Comparison of ENCODE assay signal across 17 cellular contexts in the genomic region with DNA sequence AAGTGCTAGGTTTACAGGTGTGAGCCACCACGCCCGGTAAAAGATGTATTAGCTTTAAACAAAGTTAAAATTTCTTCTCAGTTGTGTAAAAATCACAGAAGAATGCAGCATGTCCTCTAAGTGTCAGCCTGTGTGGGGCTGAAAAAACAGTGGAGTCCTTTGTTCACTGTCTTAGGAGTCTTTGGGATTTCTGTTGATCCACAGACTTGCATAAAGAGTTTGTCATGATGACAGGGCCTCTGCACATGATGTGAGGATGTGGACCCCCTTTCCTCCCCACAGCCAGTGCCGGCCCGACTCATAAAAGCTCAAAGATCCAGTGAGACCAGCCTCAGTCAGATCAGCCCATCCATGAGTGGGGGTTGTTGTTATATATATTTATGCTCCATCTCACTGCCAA. TPM values are rescaled to one million over a fixed set of nuclear protein-coding genes. Genes with fewer than 3 reads are reported as not detected.
DNase-seq lines count a peak whose midpoint lies in the region; ATAC-seq and TF ChIP-seq lines count a peak whose summit lies in the region.
"Had no signal": no experiment of that assay in that cellular context is flagged by ENCODE, and none has a peak within 500 bp of the region (broad histone marks: within the 10 kb centered on the region; RNA-seq: fewer than 3 reads in every experiment).

No MANE protein-coding gene starts in this region.

- DNase-seq in foreskin melanocyte: peak; percentile 54
- DNase-seq in pons (ENCODE audit: low spot score): peak; percentile 87
- DNase-seq in activated CD8-positive, alpha-beta memory T cell treated with anti-CD3 and anti-CD28 coated beads for 24 hours: no peak
- no peak for DNase-seq in A172 (ENCODE audit: low spot score)
- no peak for DNase-seq in osteocyte (ENCODE audit: extremely low spot score, unreplicated experiment)
- DNase-seq: BE2C; CD8-positive, alpha-beta T cell; COR-L47; DND-41; GDM1; GOT3; H9; IMR-90 had no signal

- H3K36me3 Mint-ChIP-seq in osteocyte (ENCODE audit: unreplicated experiment): peaks cover 5% of the 10 kb centered on the region
- H3K36me3 Mint-ChIP-seq: CD8-positive, alpha-beta T cell had no signal

- no peak for ATAC-seq in HG02623 (IDR thresholded peaks at IDR 0.05; ENCODE audit: unreplicated experiment)
- ATAC-seq: CD8-positive, alpha-beta T cell had no signal

- H3K4me1 Mint-ChIP-seq in osteocyte (ENCODE audit: unreplicated experiment): peaks cover 1% of the 10 kb centered on the region
- H3K4me1 Mint-ChIP-seq: H9 had no signal

- H3K27ac ChIP-seq in angular gyrus (ENCODE audit: low read depth, low read length): peak overlapping the region; percentile 24
- H3K27ac ChIP-seq: C4-2B had no signal

- peaks cover 28% of the 10 kb centered on the region for H3K27me3 Mint-ChIP-seq in osteocyte (ENCODE audit: unreplicated experiment)

- H3K27ac Mint-ChIP-seq in osteocyte (ENCODE audit: unreplicated experiment): no peak overlapping the region
- H3K27ac Mint-ChIP-seq: CD8-positive, alpha-beta T cell; H9 had no signal

- peaks cover 14% of the 10 kb centered on the region for H3K9me3 Mint-ChIP-seq in osteocyte (ENCODE audit: unreplicated experiment)

- H3K4me3 Mint-ChIP-seq in osteocyte (ENCODE audit: unreplicated experiment): no peak overlapping the region
- H3K4me3 Mint-ChIP-seq: CD8-positive, alpha-beta T cell; H9 had no signal

- no peak for TF ChIP-seq CTCF in osteocyte (IDR thresholded peaks at IDR 0.05)

RNA-seq across cellular contexts. Expression of a gene that starts 49.0 kb away (rescaled TPM):
- total RNA-seq in A172 (2014; rRNA removed; shearing (Covaris generic)): 0.40 TPM in 1 of 2 replicates, not detected in the other
- 0.34 TPM in 1 of 2 replicates, not detected in the other for total RNA-seq in osteocyte
- total RNA-seq: CD8-positive, alpha-beta T cell; H9; HT-29; IMR-90 had no signal

Comparison
In these comparisons a context has a peak if more than half of its experiments do, and no peak if none do; other contexts are left out.
1. DNase-seq: peak in foreskin melanocyte (single experiment) and pons (single experiment); none in activated CD8-positive, alpha-beta memory T cell treated with anti-CD3 and anti-CD28 coated beads for 24 hours (single experiment), A172 (single experiment) and osteocyte (single experiment).